Comparison of ENCODE assay signal across 3 cellular contexts in genomic region chr22:38523479-38523878, GRCh38.
"Had no signal": no experiment of that assay in that cellular context is flagged by ENCODE, and none has a peak within 500 bp of the region (broad histone marks: within the 10 kb centered on the region; RNA-seq: fewer than 3 reads in every experiment).

No MANE protein-coding gene starts in this region.

- DNase-seq: GDM1, GF-D8 had no signal

- H3K4me3 ChIP-seq: GM12878 had no signal
